In genomic region chr2:1039549-1039948, GRCh38 we compare ENCODE assay signal across 8 cellular contexts.
"Had no signal": no experiment of that assay in that cellular context is flagged by ENCODE, and none has a peak within 500 bp of the region (broad histone marks: within the 10 kb centered on the region; RNA-seq: fewer than 3 reads in every experiment).

No MANE protein-coding gene starts in this region.

- H3K27ac ChIP-seq: GM23248, KMS-11 had no signal

- H3K4me3 ChIP-seq: GM23248, HAP-1 had no signal

- H3K36me3 ChIP-seq: HAP-1 had no signal

- DNase-seq: GM23248, GOT3, H7, HFFc6, KBM-7 had no signal

- H3K27ac Mint-ChIP-seq: HFFc6, IgD-negative memory B cell had no signal

- H3K4me1 Mint-ChIP-seq: IgD-negative memory B cell had no signal

- H2AFZ ChIP-seq: GM23248 had no signal

- H3K9me3 Mint-ChIP-seq: HFFc6 had no signal

- H3K36me3 Mint-ChIP-seq: IgD-negative memory B cell had no signal

- H3K4me3 Mint-ChIP-seq: HFFc6 had no signal

- H3K9ac ChIP-seq: GM23248, KMS-11 had no signal

- H3K4me2 ChIP-seq: KMS-11 had no signal

- H3K4me1 ChIP-seq: HAP-1 had no signal
